8 cellular contexts compared by ENCODE assay signal in genomic region chr7:76047305-76047810, GRCh38. TPM values are rescaled to one million over a fixed set of nuclear protein-coding genes. Genes with fewer than 3 reads are reported as not detected.
DNase-seq lines count a peak whose midpoint lies in the region; TF ChIP-seq lines count a peak whose summit lies in the region.

No MANE protein-coding gene starts in this region.

- peak overlapping the region; percentile 96 for H3K27ac Mint-ChIP-seq in activated CD4-positive, alpha-beta T cell treated with anti-CD3 and anti-CD28 coated beads, Interleukin-2, amount 10 ng/mL, durations not matched to agents 24 days and 14 days

- H3K4me1 ChIP-seq in liver (ENCODE audit: control insufficient read depth in 4 of 4, insufficient read depth in 4 of 4, low read length in 3 of 4) = peaks cover 6 to 22% (median 13%) of the 10 kb centered on the region in 4 donors
- peaks cover 6 to 19% of the 10 kb centered on the region in 2 donors for H3K4me1 ChIP-seq in thyroid gland

- no peaks in the 10 kb centered on the region for H3K27me3 Mint-ChIP-seq in activated CD4-positive, alpha-beta T cell treated with anti-CD3 and anti-CD28 coated beads, Interleukin-2, amount 10 ng/mL, durations not matched to agents 24 days and 14 days

- intact Hi-C loops in activated CD4-positive, alpha-beta T cell treated with anti-CD3 and anti-CD28 coated beads, Interleukin-2, amount 10 ng/mL, durations not matched to agents 24 days and 14 days (cut with micrococcal nuclease) = loop anchor here (2.0 to 5.0 kb wide), 3 partner anchors 39 to 270 kb away; no protein-coding TSS in a partner anchor
- intact Hi-C loops in thyroid gland (cut with DNase I) = no loop called here

- WGBS in liver = under 1% methylated on average over 21 of the region's 21 CpGs
- 1% methylated on average over 11 to 19 of the region's 21 CpGs for WGBS in thyroid gland, 2 donors

- peak overlapping the region; percentile 92 to 96 for H3K27ac ChIP-seq in liver (ENCODE audit: low read depth in 1 of 2, low read length in 2 of 2)
- H3K27ac ChIP-seq in thyroid gland = peak overlapping the region; percentile 55 to 90 (median 80)

- no peak for TF ChIP-seq RAD21 in liver (IDR thresholded peaks at IDR 0.05)

- peak overlapping the region; percentile 82 to 99 (median 95) for H3K4me3 ChIP-seq in liver (ENCODE audit: low read depth in 1 of 3, low read length in 3 of 3)
- peak overlapping the region; percentile 51 to 97 (median 81) for H3K4me3 ChIP-seq in thyroid gland (replicated peaks in 1 of 3)

- peak overlapping the region; percentile 97 for H3K4me3 Mint-ChIP-seq in activated CD4-positive, alpha-beta T cell treated with anti-CD3 and anti-CD28 coated beads, Interleukin-2, amount 10 ng/mL, durations not matched to agents 24 days and 14 days

- TF ChIP-seq POLR2A in thyroid gland (IDR thresholded peaks at IDR 0.05) = no peak

- no peak for TF ChIP-seq CTCF in liver (IDR thresholded peaks at IDR 0.05; ENCODE audit: low read depth, low read length, missing input control)
- TF ChIP-seq CTCF in thyroid gland (IDR thresholded peaks at IDR 0.05) = no peak

- H3K36me3 ChIP-seq in liver (ENCODE audit: control insufficient read depth in 4 of 4, insufficient read depth in 3 of 4, low read depth in 1 of 4, low read length in 3 of 4) = peaks cover 0 to 3% (median under 1%) of the 10 kb centered on the region in 4 donors
- H3K36me3 ChIP-seq in thyroid gland = no peaks in the 10 kb centered on the region

- DNase-seq in activated CD4-positive, alpha-beta T cell treated with anti-CD3 and anti-CD28 coated beads, Interleukin-2, amount 10 ng/mL, durations not matched to agents 24 days and 14 days = peak; percentile 72
- DNase-seq in activated CD4-positive, alpha-beta T cell treated with anti-CD3 and anti-CD28 coated beads for 48 hours = no peak
- peak; percentile 56 for DNase-seq in NAMALWA (ENCODE audit: low spot score)
- DNase-seq in central memory CD4-positive, alpha-beta T cell = peak; percentile 2
- no peak for DNase-seq in thyroid gland
- DNase-seq in cerebellar nuclear complex (lab: John Stamatoyannopoulos, UW) = no peak
- DNase-seq in superior temporal gyrus (ENCODE audit: extremely low spot score) = no peak

- H3K27me3 ChIP-seq in liver (ENCODE audit: control insufficient read depth in 4 of 4, insufficient read depth in 4 of 4, low read length in 3 of 4) (no peaks in the 10 kb centered on the region), thyroid gland (no peaks in the 10 kb centered on the region)

- peaks cover 36% of the 10 kb centered on the region for H3K4me1 Mint-ChIP-seq in activated CD4-positive, alpha-beta T cell treated with anti-CD3 and anti-CD28 coated beads, Interleukin-2, amount 10 ng/mL, durations not matched to agents 24 days and 14 days

- no peaks in the 10 kb centered on the region for H3K9me3 ChIP-seq in liver (ENCODE audit: control insufficient read depth in 4 of 4, low read length in 3 of 4)
- H3K9me3 ChIP-seq in thyroid gland = no peaks in the 10 kb centered on the region

- H3K9me3 Mint-ChIP-seq in activated CD4-positive, alpha-beta T cell treated with anti-CD3 and anti-CD28 coated beads, Interleukin-2, amount 10 ng/mL, durations not matched to agents 24 days and 14 days = no peaks in the 10 kb centered on the region

- peaks cover 40% of the 10 kb centered on the region for H3K36me3 Mint-ChIP-seq in activated CD4-positive, alpha-beta T cell treated with anti-CD3 and anti-CD28 coated beads, Interleukin-2, amount 10 ng/mL, durations not matched to agents 24 days and 14 days (ENCODE audit: low read depth)

- peak overlapping the region; percentile 97 to 98 for H3K9ac ChIP-seq in liver (ENCODE audit: low read depth in 1 of 2, low read length in 2 of 2)

TF ChIP-seq in liver, 16 proteins besides CTCF, POLR2A, EP300 and RAD21:
- TF ChIP-seq GABPA (IDR thresholded peaks at IDR 0.05 in 1 of 2, conservative IDR thresholded peaks at IDR 0.05 in 1 of 2) (no peak), NR2F2 (IDR thresholded peaks at IDR 0.05) (no peak), HNF4A (conservative IDR thresholded peaks at IDR 0.05) (no peak), EGR1 (IDR thresholded peaks at IDR 0.05; ENCODE audit: low read depth in 2 of 2) (no peak), ZBTB33 (IDR thresholded peaks at IDR 0.05) (no peak), ATF3 (IDR thresholded peaks at IDR 0.05) (no peak), FOXA1 (IDR thresholded peaks at IDR 0.05) (no peak), HNF4G (IDR thresholded peaks at IDR 0.05) (no peak), JUND (IDR thresholded peaks at IDR 0.05) (no peak), YY1 (IDR thresholded peaks at IDR 0.05) (no peak), SP1 (IDR thresholded peaks at IDR 0.05) (no peak), MAX (IDR thresholded peaks at IDR 0.05) (no peak), RXRA (IDR thresholded peaks at IDR 0.05) (no peak), REST (IDR thresholded peaks at IDR 0.05) (no peak)

RNA-seq across cellular contexts. Expression of gene STYXL1, which starts 0.4 kb away (rescaled TPM):
- 30.9 and 33.6 TPM in 2 replicates for total RNA-seq in activated CD4-positive, alpha-beta T cell treated with anti-CD3 and anti-CD28 coated beads, Interleukin-2, amount 10 ng/mL, durations not matched to agents 24 days and 14 days
- total RNA-seq in liver (10 to 100 TPM; 16.7 to 17.6 TPM), thyroid gland (10 to 100 TPM; 14.5 to 53.7 (median 29.1) TPM)
- polyA plus RNA-seq in liver = 10 to 100 TPM; 16.4 to 27.5 TPM

RNA-seq across cellular contexts. Expression of gene MDH2, which starts 0.5 kb away (rescaled TPM):
- 291 and 293 TPM in 2 replicates for total RNA-seq in activated CD4-positive, alpha-beta T cell treated with anti-CD3 and anti-CD28 coated beads, Interleukin-2, amount 10 ng/mL, durations not matched to agents 24 days and 14 days
- total RNA-seq in liver (10 to 100 TPM; 33.6 to 84.7 TPM), thyroid gland (100 to 1,000 TPM in 2 of 4 donors, 10 to 100 TPM in 2; 70.8 to 119 (median 95.2) TPM)
- polyA plus RNA-seq in liver = 100 to 1,000 TPM; 241 to 275 TPM

RNA-seq across cellular contexts. Expression of gene TMEM120A, which starts 53.0 kb away (rescaled TPM):
- 36.1 and 38.2 TPM in 2 replicates for total RNA-seq in activated CD4-positive, alpha-beta T cell treated with anti-CD3 and anti-CD28 coated beads, Interleukin-2, amount 10 ng/mL, durations not matched to agents 24 days and 14 days
- total RNA-seq in liver (10 to 100 TPM; 18.7 to 29.5 TPM), thyroid gland (10 to 100 TPM; 25.4 to 38.2 (median 34.9) TPM)
- 10 to 100 TPM; 34.8 to 73.9 TPM for polyA plus RNA-seq in liver

Comparison
In these comparisons a context has a peak if more than half of its experiments do, and no peak if none do; other contexts are left out.
1. DNase-seq: peak in activated CD4-positive, alpha-beta T cell treated with anti-CD3 and anti-CD28 coated beads, Interleukin-2, amount 10 ng/mL, durations not matched to agents 24 days and 14 days (single experiment), NAMALWA (single experiment) and central memory CD4-positive, alpha-beta T cell (single experiment); none in activated CD4-positive, alpha-beta T cell treated with anti-CD3 and anti-CD28 coated beads for 48 hours (single experiment), thyroid gland (0 of 2), cerebellar nuclear complex (0 of 2) and superior temporal gyrus (single experiment).